Comparison of ENCODE assay signal across 8 cellular contexts in the genomic region with DNA sequence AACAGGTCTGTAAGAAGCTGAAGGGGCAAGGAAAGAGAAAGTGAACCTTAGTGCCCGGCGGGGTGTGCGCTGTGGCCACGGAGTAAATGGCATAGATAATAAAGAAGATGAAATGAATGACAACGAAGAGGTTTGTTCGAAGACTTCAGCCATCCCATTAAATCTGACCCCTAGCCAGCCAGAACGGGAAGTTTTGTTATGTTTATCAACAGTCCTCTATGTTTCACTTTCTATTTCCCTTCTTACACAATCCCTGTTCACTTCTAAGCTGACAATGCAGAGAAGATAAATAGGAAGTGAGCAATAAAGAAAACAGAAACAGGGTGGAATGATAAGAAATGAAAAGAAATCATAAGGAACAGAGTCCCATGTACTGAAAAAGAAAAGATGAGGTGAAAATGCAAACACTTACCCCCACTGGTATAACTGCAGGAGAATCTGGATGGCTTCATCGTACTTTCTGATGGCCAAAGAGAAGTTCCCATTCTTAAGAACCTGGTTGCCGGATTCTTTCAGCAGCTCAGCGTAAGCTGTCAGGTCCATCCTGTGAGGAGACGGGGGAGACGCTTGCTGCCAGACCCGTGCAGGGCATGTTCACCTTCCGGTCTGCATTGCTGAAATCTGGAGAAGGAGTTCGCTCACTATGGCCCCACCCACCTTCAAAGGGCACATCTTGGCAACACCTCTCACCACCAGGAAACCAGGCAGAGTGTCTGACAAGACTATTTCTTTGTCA. TPM values are rescaled to one million over a fixed set of nuclear protein-coding genes. Genes with fewer than 3 reads are reported as not detected.
DNase-seq lines count a peak whose midpoint lies in the region; ATAC-seq and TF ChIP-seq lines count a peak whose summit lies in the region.

No MANE protein-coding gene starts in this region.

- H3K27ac Mint-ChIP-seq in activated T-cell treated with anti-CD3 and anti-CD28 coated beads, Interleukin-2, amount 50 U/mL, for 72 hours, result peak overlapping the region; percentile 90

- H3K4me3 ChIP-seq in parathyroid adenoma (ENCODE audit: low read depth, low read length) (peak overlapping the region; percentile 66), urinary bladder (ENCODE audit: low read depth, low read length) (peak overlapping the region; percentile 54)

- peak overlapping the region; percentile 88 to 94 for H3K4me3 Mint-ChIP-seq in activated T-cell treated with anti-CD3 and anti-CD28 coated beads, Interleukin-2, amount 50 U/mL, for 72 hours

- H3K36me3 Mint-ChIP-seq in activated T-cell treated with anti-CD3 and anti-CD28 coated beads, Interleukin-2, amount 50 U/mL, for 72 hours (ENCODE audit: insufficient read depth in 2 of 2), result peaks cover 0 to 4% of the 10 kb centered on the region in 2 donors

- no peaks in the 10 kb centered on the region for H3K9me3 ChIP-seq in parathyroid adenoma (ENCODE audit: control insufficient read depth, low read length)

- peak overlapping the region; percentile 80 for H2AFZ ChIP-seq in parathyroid adenoma

- peak overlapping the region; percentile 57 for H3K4me2 ChIP-seq in parathyroid adenoma (ENCODE audit: low read length)

- no peaks in the 10 kb centered on the region for H3K79me2 ChIP-seq in parathyroid adenoma

- peak; percentile 26 for ATAC-seq in GM21737 (IDR thresholded peaks at IDR 0.05; ENCODE audit: unreplicated experiment)
- peak; percentile 53 to 58 for ATAC-seq in activated T-cell treated with anti-CD3 and anti-CD28 coated beads, Interleukin-2, amount 50 U/mL, for 72 hours (replicated peaks in 1 of 2)

- H3K9ac ChIP-seq in parathyroid adenoma, result no peak overlapping the region

- H3K9me3 Mint-ChIP-seq in activated T-cell treated with anti-CD3 and anti-CD28 coated beads, Interleukin-2, amount 50 U/mL, for 72 hours, result no peaks in the 10 kb centered on the region

- H3K27me3 Mint-ChIP-seq in activated T-cell treated with anti-CD3 and anti-CD28 coated beads, Interleukin-2, amount 50 U/mL, for 72 hours (ENCODE audit: low read depth), result peaks cover 6% of the 10 kb centered on the region

- peak; percentile 68 for DNase-seq in AG20443 (ENCODE audit: low spot score)
- DNase-seq in OCI-M1 (lab: John Stamatoyannopoulos, UW), result peak; percentile 92
- peak; percentile 67 to 69 for DNase-seq in activated T-cell treated with anti-CD3 and anti-CD28 coated beads, Interleukin-2, amount 50 U/mL, for 72 hours
- peak; percentile 49 for DNase-seq in fibroblast of gingiva (ENCODE audit: low read depth)
- no peak for DNase-seq in NCI-H1417 (lab: John Stamatoyannopoulos, UW)

- no peak for TF ChIP-seq CTCF in parathyroid adenoma (IDR thresholded peaks at IDR 0.05)

- H3K27me3 ChIP-seq in parathyroid adenoma (ENCODE audit: control insufficient read depth, insufficient read depth, low read length), result no peaks in the 10 kb centered on the region

- H3K27ac ChIP-seq in parathyroid adenoma (peak overlapping the region; percentile 40), urinary bladder (ENCODE audit: low read depth) (peak overlapping the region; percentile 53)

- H3K4me1 Mint-ChIP-seq in activated T-cell treated with anti-CD3 and anti-CD28 coated beads, Interleukin-2, amount 50 U/mL, for 72 hours (ENCODE audit: low read depth), result peaks cover 78% of the 10 kb centered on the region

- H3K36me3 ChIP-seq in parathyroid adenoma (ENCODE audit: control insufficient read depth, insufficient read depth, low read length) (no peaks in the 10 kb centered on the region), urinary bladder (ENCODE audit: insufficient read depth) (no peaks in the 10 kb centered on the region)

- 21% methylated on average over 15 of the region's 15 CpGs for WGBS in urinary bladder

- H3K4me1 ChIP-seq in parathyroid adenoma, result no peaks in the 10 kb centered on the region
- H3K4me1 ChIP-seq in urinary bladder (ENCODE audit: insufficient read depth), result peaks cover 2% of the 10 kb centered on the region

RNA-seq across cellular contexts. Expression of a gene that starts 36.8 kb away (rescaled TPM):
- 10 to 100 TPM; 19.1 to 25.8 TPM for total RNA-seq in activated T-cell treated with anti-CD3 and anti-CD28 coated beads, Interleukin-2, amount 50 U/mL, for 72 hours
- 40.1 TPM for total RNA-seq in urinary bladder
- polyA plus RNA-seq in urinary bladder, result 12.5 TPM

Comparison
In these comparisons a context has a peak if more than half of its experiments do, and no peak if none do; other contexts are left out.
1. DNase-seq: peak in AG20443 (single experiment), OCI-M1 (single experiment), activated T-cell treated with anti-CD3 and anti-CD28 coated beads, Interleukin-2, amount 50 U/mL, for 72 hours (2 of 2) and fibroblast of gingiva (single experiment); none in NCI-H1417 (0 of 3).